In genomic region chr12:51259600-51259999, GRCh38 we compare ENCODE assay signal across 4 cellular contexts.
TF ChIP-seq lines count a peak whose summit lies in the region.
"Not testable (repeated sequence)": the region's sequence is repeated elsewhere in the genome, so short reads cannot be mapped to it uniquely, and the experiment has no call there.

No MANE protein-coding gene starts in this region.

TF ChIP-seq in IMR-90, 13 proteins besides CTCF, POLR2A, EP300 and RAD21:
- TF ChIP-seq CEBPB (IDR thresholded peaks at IDR 0.05; ENCODE audit: low read depth, low read length): 0 out of 2 replicates have a peak, but pooled peaks have one; percentile 13

TF ChIP-seq in Ishikawa, 13 proteins besides CTCF, POLR2A, EP300 and RAD21:
- TF ChIP-seq CEBPB (IDR thresholded peaks at IDR 0.05): 0 out of 2 replicates have a peak, but pooled peaks have one; percentile 15

TF ChIP-seq in K562, 482 proteins besides CTCF, POLR2A, EP300 and RAD21:
- peak; percentile 57; the same call in 1 of the 2 replicates for TF ChIP-seq CEBPG (CRISPR knock-in tag; IDR thresholded peaks at IDR 0.05)
- peak in 1 of 2 experiments; percentile 46; a peak in 2 of 4 replicates for TF ChIP-seq CEBPG (tag; conservative IDR thresholded peaks at IDR 0.05 in 1 of 2, IDR thresholded peaks at IDR 0.05 in 1 of 2)
- TF ChIP-seq CEBPB (tag; IDR thresholded peaks at IDR 0.05): peak; percentile 67
- TF ChIP-seq, protein P1, sequence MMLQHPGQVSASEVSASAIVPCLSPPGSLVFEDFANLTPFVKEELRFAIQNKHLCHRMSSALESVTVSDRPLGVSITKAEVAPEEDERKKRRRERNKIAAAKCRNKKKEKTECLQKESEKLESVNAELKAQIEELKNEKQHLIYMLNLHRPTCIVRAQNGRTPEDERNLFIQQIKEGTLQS (IDR thresholded peaks at IDR 0.05): peak; percentile 69
- TF ChIP-seq, protein P1 (CRISPR knock-in tag; conservative IDR thresholded peaks at IDR 0.05): not testable (repeated sequence)

TF ChIP-seq in HepG2, 621 proteins besides CTCF, POLR2A, EP300 and RAD21:
- TF ChIP-seq RARA (CRISPR knock-in tag; IDR thresholded peaks at IDR 0.05): 0 out of 2 replicates have a peak, but pooled peaks have one; percentile 35
- peak; percentile 78 for TF ChIP-seq CEBPG (CRISPR knock-in tag; IDR thresholded peaks at IDR 0.05)
- TF ChIP-seq ZNF770 (CRISPR knock-in tag; IDR thresholded peaks at IDR 0.05): peak; percentile 23; the same call in 1 of the 2 replicates
- TF ChIP-seq ZNF280D (CRISPR knock-in tag; IDR thresholded peaks at IDR 0.05): 0 out of 2 replicates have a peak, but pooled peaks have one; percentile 39
- TF ChIP-seq HNF4A (CRISPR knock-in tag; IDR thresholded peaks at IDR 0.05): peak; percentile 23; the same call in 1 of the 2 replicates
- peak; percentile 93 for TF ChIP-seq ZNF460 (CRISPR knock-in tag; IDR thresholded peaks at IDR 0.05; ENCODE audit: borderline replicate concordance)
- TF ChIP-seq KDM1A (CRISPR knock-in tag; IDR thresholded peaks at IDR 0.05): peak; percentile 38; the same call in 1 of the 2 replicates
- 0 out of 2 replicates have a peak, but pooled peaks have one; percentile 12 for TF ChIP-seq CEBPB (IDR thresholded peaks at IDR 0.05; ENCODE audit: borderline replicate concordance, low read depth, low read length)
- TF ChIP-seq, protein P1 (CRISPR knock-in tag; IDR thresholded peaks at IDR 0.05): 0 out of 2 replicates have a peak, but pooled peaks have one; percentile 45
- peak; percentile 80 for TF ChIP-seq TEAD3 (CRISPR knock-in tag; optimal IDR thresholded peaks at IDR 0.05; ENCODE audit: borderline replicate concordance)
TF ChIP-seq in HepG2: peak in this region for 10; not testable (repeated sequence) for 611.
